12 cellular contexts compared by ENCODE assay signal in the genomic region with DNA sequence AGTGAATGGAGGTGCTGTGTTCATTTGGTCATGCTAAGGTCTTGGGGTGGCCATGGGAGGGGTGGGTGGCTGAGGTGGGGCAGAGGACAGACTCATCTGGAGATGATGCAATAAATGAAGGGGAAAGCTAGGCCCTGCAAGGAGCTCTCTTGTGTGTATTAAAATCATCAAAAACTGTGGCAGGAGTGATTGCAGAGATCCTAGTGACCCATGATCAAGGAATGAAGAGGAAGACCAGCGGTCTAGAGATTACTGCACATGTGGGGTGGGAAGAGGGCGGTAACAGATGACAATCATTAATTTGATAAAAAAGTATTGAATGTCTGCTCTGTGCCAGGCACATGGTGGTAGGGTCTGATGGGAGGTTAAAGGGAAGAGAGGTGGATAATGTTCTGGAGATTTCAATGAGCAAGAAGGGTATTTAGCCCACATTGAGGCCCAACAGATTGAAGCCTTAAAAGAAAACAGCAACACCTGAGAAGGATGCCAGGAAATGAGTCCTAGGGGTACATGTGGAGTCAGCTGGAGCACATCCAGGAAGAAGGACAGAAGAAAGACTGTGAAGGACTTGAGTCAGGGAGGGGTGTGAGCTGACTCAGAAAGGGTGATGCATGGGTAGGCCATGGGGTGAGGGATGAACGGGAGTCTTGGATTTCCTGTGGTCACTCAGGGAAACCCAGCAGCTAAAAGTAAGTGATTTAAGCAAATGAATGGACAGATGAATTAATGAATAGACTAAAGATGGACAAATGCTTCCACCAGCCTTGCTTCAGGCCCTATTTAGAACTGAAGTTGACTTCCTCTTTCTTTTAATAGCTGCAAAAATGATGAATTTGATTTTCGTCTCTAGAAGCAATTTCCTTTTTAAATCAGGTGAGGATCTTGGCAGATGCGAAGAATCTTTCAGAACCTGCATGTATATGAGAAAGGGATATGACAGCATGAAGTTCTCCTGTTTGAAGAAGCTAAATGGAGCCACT.
A peak's percentile ranks its signal among the peaks of the same experiment; 100 is the strongest.
DNase-seq lines count a peak whose midpoint lies in the region; ATAC-seq and TF ChIP-seq lines count a peak whose summit lies in the region.
"Had no signal": no experiment of that assay in that cellular context is flagged by ENCODE, and none has a peak within 500 bp of the region (broad histone marks: within the 10 kb centered on the region; RNA-seq: fewer than 3 reads in every experiment).

No MANE protein-coding gene starts in this region.

- peaks cover 4% of the 10 kb centered on the region for H3K4me1 ChIP-seq in suprapubic skin

- WGBS in suprapubic skin: 76% methylated on average over 5 of the region's 5 CpGs

- H3K27ac ChIP-seq in suprapubic skin: no peak overlapping the region

- H3K9me3 ChIP-seq in MG63: no peaks in the 10 kb centered on the region
- H3K9me3 ChIP-seq in suprapubic skin: no peaks in the 10 kb centered on the region

- H3K4me3 ChIP-seq in MG63 (no peak overlapping the region), suprapubic skin (no peak overlapping the region)

- H3K27me3 ChIP-seq in MG63: no peaks in the 10 kb centered on the region
- H3K27me3 ChIP-seq in suprapubic skin: no peaks in the 10 kb centered on the region

- no peak for ATAC-seq in GM19328 (IDR thresholded peaks at IDR 0.05; ENCODE audit: unreplicated experiment)

- no peak for TF ChIP-seq CTCF in suprapubic skin (IDR thresholded peaks at IDR 0.05)

- no peak for TF ChIP-seq EP300 in suprapubic skin (IDR thresholded peaks at IDR 0.05)

- peak; percentile 92 for DNase-seq in EH (ENCODE audit: low read depth)
- DNase-seq in MG63: peak; percentile 84
- peak; percentile 60 for DNase-seq in astrocyte of the hippocampus (ENCODE audit: low read depth, low spot score)
- DNase-seq in kidney tubule cell (ENCODE audit: low spot score): peak; percentile 99
- no peak for DNase-seq in iPS-NIHi11 (ENCODE audit: low spot score)
- DNase-seq in NCI-H2029 (lab: John Stamatoyannopoulos, UW): no peak
- DNase-seq in suprapubic skin (ENCODE audit: low spot score in 2 of 2): no peak
- DNase-seq: amygdala, endodermal cell, naive B cell, NCI-H146 had no signal

- no peaks in the 10 kb centered on the region for H3K36me3 ChIP-seq in MG63
- H3K36me3 ChIP-seq in suprapubic skin: no peaks in the 10 kb centered on the region

- TF ChIP-seq POLR2A in suprapubic skin (IDR thresholded peaks at IDR 0.05): no peak

Comparison
In these comparisons a context has a peak if more than half of its experiments do, and no peak if none do; other contexts are left out.
1. DNase-seq: peak in EH (single experiment), MG63 (single experiment), astrocyte of the hippocampus (single experiment) and kidney tubule cell (single experiment); none in iPS-NIHi11 (single experiment), NCI-H2029 (single experiment) and suprapubic skin (0 of 2).